8 cellular contexts compared by ENCODE assay signal in genomic region chr7:75442465-75443111, GRCh38. TPM values are rescaled to one million over a fixed set of nuclear protein-coding genes. Genes with fewer than 3 reads are reported as not detected.
A peak's percentile ranks its signal among the peaks of the same experiment; 100 is the strongest.
DNase-seq lines count a peak whose midpoint lies in the region; ATAC-seq, FAIRE-seq and TF ChIP-seq lines count a peak whose summit lies in the region.
"Not testable (repeated sequence)": the region's sequence is repeated elsewhere in the genome, so short reads cannot be mapped to it uniquely, and the experiment has no call there.

No MANE protein-coding gene starts in this region.

- H3K4me1 ChIP-seq in testis, result not testable (repeated sequence)

- H3K36me3 Mint-ChIP-seq in naive B cell, result peaks cover 9 to 13% of the 10 kb centered on the region in 2 donors

- WGBS in testis, 2 donors, result 0% methylated on average over 27 of the region's 76 CpGs; no CpG with 5 or more reads in 1 of the 2 donors

- H3K9me3 Mint-ChIP-seq in naive B cell, result not testable (repeated sequence)

- not testable (repeated sequence) for TF ChIP-seq CTCF in GM12875 (IDR thresholded peaks at IDR 0.05; ENCODE audit: borderline replicate concordance, insufficient read depth, low read depth, low read length); HL-60 (IDR thresholded peaks at IDR 0.05; ENCODE audit: insufficient read depth, low read length); SU-DHL-6 (IDR thresholded peaks at IDR 0.05; ENCODE audit: insufficient read depth, low read length, poor library complexity, severe bottlenecking); testis (IDR thresholded peaks at IDR 0.05)

- not testable (repeated sequence) for DNase-seq in H54 (ENCODE audit: insufficient read length, low spot score); testis
- peak in 1 of 2 experiments; percentile 31 for DNase-seq in HL-60 (ENCODE audit: low read depth in 1 of 2, low spot score in 1 of 2)
- DNase-seq in amniotic epithelial cell (ENCODE audit: low read depth), result peak; percentile 8
- DNase-seq in foreskin melanocyte, result peak; percentile 39
- DNase-seq in naive B cell, result peak; percentile 51

- not testable (repeated sequence) for H4K20me1 ChIP-seq in SU-DHL-6 (ENCODE audit: low read depth, low read length)

- intact Hi-C loops in testis (cut with DNase I; ENCODE audit: low total_unique reads), result not testable (repeated sequence)

- peak overlapping the region; percentile 59 for H3K9ac ChIP-seq in SU-DHL-6 (ENCODE audit: low read length)

- H3K27me3 Mint-ChIP-seq in naive B cell, result not testable (repeated sequence)

- H3K27ac ChIP-seq in HL-60 (replicated peaks) (peak overlapping the region; percentile 46; the same call in 1 of the 2 replicates), testis (peak overlapping the region in 1 of 2 donors; percentile 81)
- H3K27ac ChIP-seq in SU-DHL-6 (ENCODE audit: low read depth, low read length), result not testable (repeated sequence)

- peak; percentile 46 for TF ChIP-seq POLR2A in H54 (IDR thresholded peaks at IDR 0.05; ENCODE audit: low read depth, low read length)
- not testable (repeated sequence) for TF ChIP-seq POLR2A in testis (IDR thresholded peaks at IDR 0.05)

- peak overlapping the region; percentile 84 to 97 (median 94) for H3K27ac Mint-ChIP-seq in naive B cell

- H3K4me2 ChIP-seq in SU-DHL-6 (ENCODE audit: low read depth, low read length, poor library complexity, severe bottlenecking), result peak overlapping the region; percentile 59

- peaks cover 12% of the 10 kb centered on the region for H3K36me3 ChIP-seq in SU-DHL-6 (ENCODE audit: low read length)
- not testable (repeated sequence) for H3K36me3 ChIP-seq in testis (ENCODE audit: low read depth, missing control alignments)

- not testable (repeated sequence) for H3K9me3 ChIP-seq in SU-DHL-6 (ENCODE audit: insufficient read depth, low read length); testis

- peak overlapping the region; percentile 77 to 97 (median 93) for H3K4me3 Mint-ChIP-seq in naive B cell

- not testable (repeated sequence) for H3K79me2 ChIP-seq in SU-DHL-6 (ENCODE audit: insufficient read depth, low read length)

- ATAC-seq in naive B cell (ENCODE audit: low read depth in 2 of 2), result peak; percentile 96 to 97

- H2AFZ ChIP-seq in SU-DHL-6 (ENCODE audit: low read depth, low read length, severe bottlenecking), result not testable (repeated sequence)

- peak overlapping the region; percentile 55 for H3K4me3 ChIP-seq in GM12875 (ENCODE audit: low read depth, low read length)
- H3K4me3 ChIP-seq in HL-60 (replicated peaks; ENCODE audit: insufficient read depth, low read length), result peak overlapping the region; percentile 48
- peak overlapping the region; percentile 52 for H3K4me3 ChIP-seq in SU-DHL-6 (ENCODE audit: insufficient read depth, low read length, poor library complexity, severe bottlenecking)
- peak overlapping the region; percentile 62 to 63 for H3K4me3 ChIP-seq in testis

- H3K4me1 Mint-ChIP-seq in naive B cell, result peaks cover 4 to 12% (median 8%) of the 10 kb centered on the region in 3 donors

- not testable (repeated sequence) for H3K9me2 ChIP-seq in SU-DHL-6 (replicated peaks; ENCODE audit: insufficient read depth, low read length)

- not testable (repeated sequence) for H3F3A ChIP-seq in SU-DHL-6 (ENCODE audit: insufficient read depth)

- H3K27me3 ChIP-seq in HL-60 (ENCODE audit: insufficient read depth, poor library complexity, severe bottlenecking); SU-DHL-6 (ENCODE audit: low read length); testis: not testable (repeated sequence)

- not testable (repeated sequence) for FAIRE-seq in H54 (lab: Jason Lieb, UNC)

RNA-seq across cellular contexts. Expression of gene POM121C, which starts 43.5 kb away (rescaled TPM):
- polyA plus RNA-seq in naive B cell (ENCODE audit: low read depth in 6 of 6), result 10 to 100 TPM in 5 of 6 donors, 1 to 10 TPM in 1; 5.2 to 32.4 (median 14.0) TPM
- 10 to 100 TPM; 48.9 to 55.5 TPM for total RNA-seq in testis
- 36.5 TPM for polyA plus RNA-seq in testis (ENCODE audit: insufficient read depth, low read depth, low replicate concordance)

RNA-seq across cellular contexts. Expression of gene TRIM73, which starts 47.2 kb away (rescaled TPM):
- polyA plus RNA-seq in naive B cell (ENCODE audit: low read depth in 6 of 6) (1 to 10 TPM in 3 of 6 donors, under 1 TPM in 2, not detected in 1; 0.09 to 1.4 (median 1.2) TPM), testis (ENCODE audit: insufficient read depth, low read depth, low replicate concordance) (21.3 TPM)
- total RNA-seq in testis, result 10 to 100 TPM; 17.3 to 22.4 TPM

RNA-seq across cellular contexts. Expression of gene SPDYE5, which starts 49.5 kb away (rescaled TPM):
- polyA plus RNA-seq in naive B cell (ENCODE audit: low read depth in 6 of 6) (under 1 TPM in 4 of 6 donors, not detected in 2; 0.14 to 0.84 (median 0.34) TPM), testis (ENCODE audit: insufficient read depth, low read depth, low replicate concordance) (4.8 TPM)
- total RNA-seq in testis, result 10 to 100 TPM in 1 of 2 donors, 1 to 10 TPM in 1; 1.4 to 12.5 TPM
